Comparison of ENCODE assay signal across 10 cellular contexts in the genomic region with DNA sequence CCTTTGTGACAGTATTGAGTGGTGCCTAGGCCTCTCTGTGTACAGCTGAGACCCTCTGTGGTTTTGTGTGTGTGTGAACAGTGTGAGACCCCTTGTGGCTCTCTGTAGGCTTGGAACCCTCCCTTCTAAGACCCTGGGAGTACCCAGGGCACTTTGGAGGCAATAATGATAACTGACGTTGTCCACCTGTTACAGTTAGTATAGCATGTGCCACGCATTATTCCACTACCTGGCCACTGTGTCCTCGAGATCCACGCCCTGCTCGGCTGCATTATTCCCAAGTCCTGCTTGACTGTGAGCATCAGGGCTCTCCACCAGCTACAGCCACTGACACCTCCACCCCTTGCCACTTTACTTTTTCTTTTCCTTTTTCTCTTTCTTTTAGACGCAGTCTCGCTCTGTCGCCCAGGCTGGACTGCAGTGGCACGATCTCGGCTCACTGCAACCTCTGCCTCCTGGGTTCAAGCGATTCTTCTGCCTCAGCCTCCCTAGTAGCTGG. TPM values are rescaled to one million over a fixed set of nuclear protein-coding genes. Genes with fewer than 3 reads are reported as not detected.
DNase-seq lines count a peak whose midpoint lies in the region; ATAC-seq and TF ChIP-seq lines count a peak whose summit lies in the region.
"Had no signal": no experiment of that assay in that cellular context is flagged by ENCODE, and none has a peak within 500 bp of the region (broad histone marks: within the 10 kb centered on the region; RNA-seq: fewer than 3 reads in every experiment).

No MANE protein-coding gene starts in this region.

- H2BK15ac ChIP-seq in IMR-90 (ENCODE audit: low read depth, low read length), result no peak overlapping the region

- TF ChIP-seq RAD21 in IMR-90 (IDR thresholded peaks at IDR 0.05; ENCODE audit: low read length), result no peak
- TF ChIP-seq RAD21 in neural cell (conservative IDR thresholded peaks at IDR 0.05), result no peak

- no peaks in the 10 kb centered on the region for H3K27me3 ChIP-seq in CD8-positive, alpha-beta T cell (ENCODE audit: insufficient read depth, low read length)
- H3K27me3 ChIP-seq in IMR-90 (ENCODE audit: control insufficient read depth, insufficient read depth, low read length) (no peaks in the 10 kb centered on the region), colonic mucosa (no peaks in the 10 kb centered on the region), neural cell (ENCODE audit: insufficient read depth, low read depth, low read length) (no peaks in the 10 kb centered on the region), brain microvascular endothelial cell (replicated peaks) (no peaks in the 10 kb centered on the region)

- POLR2A ChIA-PET in CD8-positive, alpha-beta T cell (lab: Charles Lee), result interaction anchor here (1.1 to 3.5 kb wide), 7 partner anchors 9 to 39 kb away, joined by 3 to 60 read pairs (median 6); no protein-coding TSS in a partner anchor
- POLR2A ChIA-PET in IMR-90 (lab: Charles Lee; ENCODE audit: unreplicated experiment), result no interaction called here

- peak overlapping the region; percentile 63 for H3K23ac ChIP-seq in IMR-90 (ENCODE audit: low read depth, low read length)

- H4K20me1 ChIP-seq in IMR-90 (ENCODE audit: insufficient read depth, low read length) (peaks cover 53% of the 10 kb centered on the region), neural cell (ENCODE audit: insufficient read depth) (no peaks in the 10 kb centered on the region)

- intact Hi-C loops in CD8-positive, alpha-beta T cell (cut with DNase I, micrococcal nuclease), result loop anchor here in 1 of 2 experiments (5.0 kb wide), 1 partner anchor 210 kb away; no protein-coding TSS in a partner anchor
- intact Hi-C loops in IMR-90 (cut with micrococcal nuclease) (no loop called here), colonic mucosa (cut with DNase I) (no loop called here)

- CTCF ChIA-PET in CD8-positive, alpha-beta T cell (lab: Charles Lee), result interaction anchor here (0.6 to 5.5 kb wide), 6 partner anchors 11 to 41 kb away, joined by 3 to 68 read pairs (median 6); no protein-coding TSS in a partner anchor
- CTCF ChIA-PET in IMR-90 (lab: Yijun Ruan, JAX), result no interaction called here

- peak overlapping the region; percentile 98 for H3K27ac Mint-ChIP-seq in CD8-positive, alpha-beta T cell

- in situ Hi-C loops in IMR-90 (cut with MboI; ENCODE audit: low sequenced_read_pairs), result no loop called here
- in situ Hi-C loops in brain microvascular endothelial cell (cut with HindIII; ENCODE audit: low pct_ligation_motif_present, low sequenced_read_pairs), result no loop called here

- H3K56ac ChIP-seq in IMR-90 (ENCODE audit: extremely low read depth, insufficient read depth, low read length), result no peak overlapping the region

- DNase-seq in CD8-positive, alpha-beta T cell, result no peak
- no peak for DNase-seq in IMR-90
- no peak for DNase-seq in colonic mucosa
- no peak for DNase-seq in DMS79 (lab: John Stamatoyannopoulos, UW)
- no peak for DNase-seq in brain microvascular endothelial cell
- DNase-seq: NK-92 treated with Interleukin-12 subunit alpha and Interleukin-12 subunit beta, amount 100 ng/mL, for 24 hours had no signal

- H2BK5ac ChIP-seq in IMR-90 (ENCODE audit: low read depth, low read length, poor library complexity, severe bottlenecking), result no peak overlapping the region

- peak overlapping the region; percentile 97 for H3K4me3 Mint-ChIP-seq in CD8-positive, alpha-beta T cell

- H3K4me1 Mint-ChIP-seq in CD8-positive, alpha-beta T cell (ENCODE audit: low read depth), result peaks cover 70% of the 10 kb centered on the region

- 100% methylated on average over 6 of the region's 11 CpGs; no CpG with 5 or more reads in 1 of the 2 experiments for WGBS in IMR-90 (ENCODE audit: extremely low coverage in 2 of 2, insufficient read length in 1 of 2), 2 experiments

- H3K4me1 ChIP-seq in CD8-positive, alpha-beta T cell (ENCODE audit: insufficient read depth, low read length), result peaks cover 65% of the 10 kb centered on the region
- H3K4me1 ChIP-seq in IMR-90 (ENCODE audit: control insufficient read depth, insufficient read depth, low read length), result peaks cover 23% of the 10 kb centered on the region
- H3K4me1 ChIP-seq in colonic mucosa, result peaks cover 4% of the 10 kb centered on the region

- H3K36me3 ChIP-seq in CD8-positive, alpha-beta T cell (ENCODE audit: insufficient read depth, low read length), result peaks cover 18% of the 10 kb centered on the region
- H3K36me3 ChIP-seq in IMR-90 (ENCODE audit: control insufficient read depth, insufficient read depth, low read length), result peaks cover 14% of the 10 kb centered on the region
- no peaks in the 10 kb centered on the region for H3K36me3 ChIP-seq in colonic mucosa
- no peaks in the 10 kb centered on the region for H3K36me3 ChIP-seq in neural cell (ENCODE audit: insufficient read depth, low read length)
- H3K36me3 ChIP-seq in brain microvascular endothelial cell (replicated peaks), result no peaks in the 10 kb centered on the region

- no peak overlapping the region for H2BK120ac ChIP-seq in IMR-90 (ENCODE audit: low read depth, low read length)

- peak overlapping the region; percentile 57 for H2AK9ac ChIP-seq in IMR-90 (replicated peaks; ENCODE audit: low read depth, low read length, poor library complexity)

- H3K18ac ChIP-seq in IMR-90 (ENCODE audit: low read depth, low read length), result no peak overlapping the region

- H2AFZ ChIP-seq in IMR-90 (replicated peaks; ENCODE audit: low read length, poor library complexity) (no peak overlapping the region), neural cell (ENCODE audit: low read depth, low read length) (no peak overlapping the region)

- H3K9ac ChIP-seq in IMR-90 (ENCODE audit: low read depth, low read length) (no peak overlapping the region), colonic mucosa (ENCODE audit: low read depth in 2 of 2, low read length in 2 of 2) (peak overlapping the region; percentile 15 to 91), neural cell (ENCODE audit: low read length) (no peak overlapping the region)

- H3F3A ChIP-seq in neural cell (ENCODE audit: insufficient read depth, low read length, poor library complexity, severe bottlenecking), result no peaks in the 10 kb centered on the region

- no peak overlapping the region for H3K4ac ChIP-seq in IMR-90 (ENCODE audit: low read depth, low read length)

- H3K9me3 ChIP-seq in CD8-positive, alpha-beta T cell (ENCODE audit: low read length), result no peaks in the 10 kb centered on the region
- H3K9me3 ChIP-seq in IMR-90 (ENCODE audit: control insufficient read depth, insufficient read depth, low read length) (no peaks in the 10 kb centered on the region), colonic mucosa (no peaks in the 10 kb centered on the region), neural cell (ENCODE audit: low read length) (no peaks in the 10 kb centered on the region)

- peaks cover 24 to 69% of the 10 kb centered on the region in 2 experiments for H3K79me1 ChIP-seq in IMR-90 (ENCODE audit: low read depth in 1 of 2, low read length in 2 of 2)

- H4K5ac ChIP-seq in IMR-90 (ENCODE audit: low read depth, low read length), result no peak overlapping the region

- no peak overlapping the region for H3K14ac ChIP-seq in IMR-90 (replicated peaks; ENCODE audit: low read depth, low read length)

- no peaks in the 10 kb centered on the region for H3K9me2 ChIP-seq in neural cell (ENCODE audit: insufficient read depth, low read length)

- no peak for TF ChIP-seq POLR2A in IMR-90 (IDR thresholded peaks at IDR 0.05; ENCODE audit: low read depth, low read length)

- no peak for TF ChIP-seq EP300 in neural cell (conservative IDR thresholded peaks at IDR 0.05; ENCODE audit: poor library complexity, severe bottlenecking)

- ATAC-seq in CD8-positive, alpha-beta T cell, result no peak
- ATAC-seq in IMR-90 (ENCODE audit: low read depth), result no peak
- ATAC-seq in GM19397 (IDR thresholded peaks at IDR 0.05; ENCODE audit: unreplicated experiment), result no peak
- ATAC-seq in GM18858 (IDR thresholded peaks at IDR 0.05; ENCODE audit: unreplicated experiment), result no peak

- no peaks in the 10 kb centered on the region for H3K27me3 Mint-ChIP-seq in CD8-positive, alpha-beta T cell (ENCODE audit: low read depth)

- peak overlapping the region; percentile 41 for H3K4me3 ChIP-seq in CD8-positive, alpha-beta T cell (ENCODE audit: low read depth, low read length)
- H3K4me3 ChIP-seq in IMR-90 (ENCODE audit: insufficient read depth, low read depth, low read length) (no peak overlapping the region), colonic mucosa (no peak overlapping the region), neural cell (ENCODE audit: low read length) (peak overlapping the region; percentile 96), brain microvascular endothelial cell (ENCODE audit: low read depth, low read length) (no peak overlapping the region)

- no peak overlapping the region for H4K91ac ChIP-seq in IMR-90 (ENCODE audit: insufficient read depth, low read depth, low read length)

- H2AK5ac ChIP-seq in IMR-90 (ENCODE audit: low read depth, low read length), result peak overlapping the region; percentile 4; the same call in 1 of the 2 replicates

- H3K9me1 ChIP-seq in IMR-90 (ENCODE audit: insufficient read depth, low read length), result peaks cover 28% of the 10 kb centered on the region

- H3K27ac ChIP-seq in CD8-positive, alpha-beta T cell (ENCODE audit: low read depth, low read length), result peak overlapping the region; percentile 86
- H3K27ac ChIP-seq in IMR-90 (ENCODE audit: insufficient read depth, low read length) (no peak overlapping the region), colonic mucosa (no peak overlapping the region), neural cell (ENCODE audit: low read length) (no peak overlapping the region), brain microvascular endothelial cell (no peak overlapping the region)

- peaks cover 59% of the 10 kb centered on the region for H3K79me2 ChIP-seq in neural cell (replicated peaks; ENCODE audit: insufficient read depth, low read length)

- BruUV-seq in IMR-90 (replicated peaks; lab: Mats Ljungman, UMichigan), result TSS peak; percentile 46

- H3K4me2 ChIP-seq in IMR-90 (ENCODE audit: low read depth, low read length) (no peak overlapping the region; the same call in 1 of the 2 replicates), neural cell (ENCODE audit: low read length) (no peak overlapping the region)

- H2BK20ac ChIP-seq in IMR-90 (ENCODE audit: low read depth, low read length), result no peak overlapping the region

- no peaks in the 10 kb centered on the region for H3K9me3 Mint-ChIP-seq in CD8-positive, alpha-beta T cell

- H4K8ac ChIP-seq in IMR-90 (ENCODE audit: low read depth in 2 of 2, low read length in 2 of 2), result no peak overlapping the region

- dilution Hi-C loops in IMR-90 (cut with HindIII; ENCODE audit: low sequenced_read_pairs, unreplicated experiment), result no loop called here

- TF ChIP-seq CTCF in CD8-positive, alpha-beta T cell (IDR thresholded peaks at IDR 0.05), result no peak
- no peak for TF ChIP-seq CTCF in IMR-90 (conservative IDR thresholded peaks at IDR 0.05; ENCODE audit: low read depth, low read length)
- TF ChIP-seq CTCF in colonic mucosa (IDR thresholded peaks at IDR 0.05), result no peak
- no peak for TF ChIP-seq CTCF in neural cell (IDR thresholded peaks at IDR 0.05; ENCODE audit: poor library complexity, severe bottlenecking)
- no peak for TF ChIP-seq CTCF in brain microvascular endothelial cell (IDR thresholded peaks at IDR 0.05; ENCODE audit: low read depth, low read length, missing control alignments)

- H3K36me3 Mint-ChIP-seq in CD8-positive, alpha-beta T cell, result peaks cover 51% of the 10 kb centered on the region

RNA-seq across cellular contexts. Expression of a gene that starts 2.0 kb away (rescaled TPM):
- total RNA-seq in CD8-positive, alpha-beta T cell, result 100 to 1,000 TPM; 207 to 221 TPM
- total RNA-seq in IMR-90 (2012; rRNA removed) (11.1 and 11.4 TPM in 2 replicates), colonic mucosa (10 to 100 TPM; 26.3 to 31.0 TPM)
- polyA plus RNA-seq in IMR-90 (2012; rRNA removed) (63.0 and 65.2 TPM in 2 replicates), neural cell (19.0 and 25.8 TPM in 2 replicates)
- 50.3 and 62.6 TPM in 2 replicates for polyA plus RNA-seq in IMR-90 (2012; cell fraction: cytosol; rRNA removed)
- polyA plus RNA-seq in IMR-90 (2012; cell fraction: nucleus; rRNA removed; ENCODE audit: low replicate concordance), result 115 and 162 TPM in 2 replicates
- polyA minus RNA-seq in neural cell, result 40.2 and 45.1 TPM in 2 replicates

RNA-seq across cellular contexts. Expression of a gene that starts 28.2 kb away (rescaled TPM):
- 1 to 10 TPM; 1.9 to 2.3 TPM for total RNA-seq in CD8-positive, alpha-beta T cell
- total RNA-seq in IMR-90 (2012; rRNA removed), result 2.0 and 2.2 TPM in 2 replicates
- 9.6 and 10.6 TPM in 2 replicates for polyA plus RNA-seq in IMR-90 (2012; rRNA removed)
- polyA plus RNA-seq in IMR-90 (2012; cell fraction: cytosol; rRNA removed), result 5.9 and 7.9 TPM in 2 replicates
- 11.5 and 12.8 TPM in 2 replicates for polyA plus RNA-seq in IMR-90 (2012; cell fraction: nucleus; rRNA removed; ENCODE audit: low replicate concordance)
- 1 to 10 TPM; 1.8 to 2.1 TPM for total RNA-seq in colonic mucosa
- polyA plus RNA-seq in neural cell, result 1.5 and 3.1 TPM in 2 replicates
- polyA minus RNA-seq in neural cell, result 0.93 and 1.9 TPM in 2 replicates

RNA-seq across cellular contexts. Expression of a gene that starts 38.1 kb away (rescaled TPM):
- 1 to 10 TPM; 5.0 to 5.7 TPM for total RNA-seq in CD8-positive, alpha-beta T cell
- 3.9 and 4.8 TPM in 2 replicates for total RNA-seq in IMR-90 (2012; rRNA removed)
- 1.2 and 1.5 TPM in 2 replicates for polyA plus RNA-seq in IMR-90 (2012; rRNA removed)
- polyA plus RNA-seq in IMR-90 (2012; cell fraction: cytosol; rRNA removed), result 0.42 and 0.69 TPM in 2 replicates
- polyA plus RNA-seq in IMR-90 (2012; cell fraction: nucleus; rRNA removed; ENCODE audit: low replicate concordance), result 0.84 and 1.6 TPM in 2 replicates
- total RNA-seq in colonic mucosa, result 1 to 10 TPM; 6.7 to 8.1 TPM
- 3.7 and 5.7 TPM in 2 replicates for polyA plus RNA-seq in neural cell
- 19.0 and 19.9 TPM in 2 replicates for polyA minus RNA-seq in neural cell

RNA-seq across cellular contexts. Expression of a gene that starts 39.4 kb away (rescaled TPM):
- total RNA-seq in CD8-positive, alpha-beta T cell, result not detected
- total RNA-seq in IMR-90 (2012; rRNA removed) (not detected in 2 replicates), colonic mucosa (1 to 10 TPM in 1 of 2 donors, under 1 TPM in 1; 0.27 to 1.0 TPM)
- polyA plus RNA-seq in IMR-90 (2012; rRNA removed) (not detected in 2 replicates), neural cell (0.15 TPM in 1 of 2 replicates, not detected in the other)
- polyA plus RNA-seq in IMR-90 (2012; cell fraction: cytosol; rRNA removed), result not detected in 2 replicates
- 0.08 TPM in 1 of 2 replicates, not detected in the other for polyA plus RNA-seq in IMR-90 (2012; cell fraction: nucleus; rRNA removed; ENCODE audit: low replicate concordance)
- not detected in 2 replicates for polyA minus RNA-seq in neural cell
- total RNA-seq: activated CD8-positive, alpha-beta memory T cell treated with anti-CD3 and anti-CD28 coated beads for 36 hours had no signal

Comparison
In these comparisons a context has a peak if more than half of its experiments do, and no peak if none do; other contexts are left out.
1. H3K4me3 ChIP-seq: peak in CD8-positive, alpha-beta T cell (single experiment) and neural cell (single experiment); none in IMR-90 (single experiment), colonic mucosa (single experiment) and brain microvascular endothelial cell (single experiment).
2. H3K9ac ChIP-seq: peak in colonic mucosa (2 of 2); none in IMR-90 (single experiment) and neural cell (single experiment).
3. RNA of a gene that starts 2.0 kb away (total RNA-seq): 207 to 221 TPM in CD8-positive, alpha-beta T cell; 26.3 to 31.0 TPM in colonic mucosa and 11.1 to 11.4 TPM in IMR-90; every median in the first group is over 4 times any median in the second.